ENCODE assay signal across 15 cellular contexts in genomic region chr5:64706074-64706473, GRCh38. TPM values are rescaled to one million over a fixed set of nuclear protein-coding genes. Genes with fewer than 3 reads are reported as not detected.
"Had no signal": no experiment of that assay in that cellular context is flagged by ENCODE, and none has a peak within 500 bp of the region (broad histone marks: within the 10 kb centered on the region; RNA-seq: fewer than 3 reads in every experiment).

No MANE protein-coding gene starts in this region.

RNA-seq across cellular contexts. Expression of gene SHISAL2B, which starts 15.8 kb away (rescaled TPM):
- total RNA-seq: kidney epithelial cell; left ventricle myocardium inferior; lower leg skin; mucosa of gallbladder; naive thymus-derived CD8-positive, alpha-beta T cell; occipital lobe; osteocyte; posterior vena cava; psoas muscle; sigmoid colon; tibial nerve; ureter; uterus had no signal
- polyA plus RNA-seq: immature natural killer cell; lung; naive thymus-derived CD8-positive, alpha-beta T cell; sigmoid colon had no signal
